In genomic region chr10:64463406-64463805, GRCh38 we compare ENCODE assay signal across 18 cellular contexts.
DNase-seq lines count a peak whose midpoint lies in the region; ATAC-seq and TF ChIP-seq lines count a peak whose summit lies in the region.
"Had no signal": no experiment of that assay in that cellular context is flagged by ENCODE, and none has a peak within 500 bp of the region (broad histone marks: within the 10 kb centered on the region; RNA-seq: fewer than 3 reads in every experiment).

No MANE protein-coding gene starts in this region.

- intact Hi-C loops in MCF 10A (cut with micrococcal nuclease) (no loop called here), breast epithelium (cut with DNase I; ENCODE audit: low total_unique reads) (no loop called here), vagina (cut with DNase I) (no loop called here)

- CTCF ChIA-PET in MCF 10A (lab: Yijun Ruan, JAX): no interaction called here

- H3K36me3 ChIP-seq in breast epithelium (no peaks in the 10 kb centered on the region), vagina (no peaks in the 10 kb centered on the region)
- H3K36me3 ChIP-seq: BLaER1, HAP-1 had no signal

- no peaks in the 10 kb centered on the region for H3K36me3 Mint-ChIP-seq in MCF 10A (ENCODE audit: insufficient read depth, unreplicated experiment)
- H3K36me3 Mint-ChIP-seq: CD14-positive monocyte; CD4-positive, alpha-beta memory T cell had no signal

- no peak for ATAC-seq in HG02884 (IDR thresholded peaks at IDR 0.05; ENCODE audit: unreplicated experiment)
- no peak for ATAC-seq in HG03439 (IDR thresholded peaks at IDR 0.05; ENCODE audit: unreplicated experiment)
- ATAC-seq: A549 had no signal

- TF ChIP-seq POLR2A in breast epithelium (IDR thresholded peaks at IDR 0.05) (no peak), vagina (IDR thresholded peaks at IDR 0.05) (no peak)

- peak overlapping the region; percentile 20 for H3K4me3 Mint-ChIP-seq in MCF 10A (ENCODE audit: unreplicated experiment)
- H3K4me3 Mint-ChIP-seq: CD14-positive monocyte; CD4-positive, alpha-beta memory T cell had no signal

- DNase-seq in MCF 10A (ENCODE audit: unreplicated experiment): peak; percentile 55
- no peak for DNase-seq in breast epithelium (ENCODE audit: low spot score in 2 of 2)
- peak; percentile 6 for DNase-seq in epithelial cell of proximal tubule (ENCODE audit: low read depth)
- DNase-seq in renal cortical epithelial cell (ENCODE audit: low read depth): peak; percentile 51
- DNase-seq in vagina (ENCODE audit: extremely low spot score in 2 of 2): no peak
- DNase-seq: CD4-positive, alpha-beta memory T cell; DMS153; DMS79; GDM1; GM23248 had no signal

- no peaks in the 10 kb centered on the region for H3K4me1 ChIP-seq in breast epithelium
- no peaks in the 10 kb centered on the region for H3K4me1 ChIP-seq in vagina
- H3K4me1 ChIP-seq: A549, BLaER1, HAP-1 had no signal

- H3K9me3 Mint-ChIP-seq in MCF 10A (ENCODE audit: unreplicated experiment): peaks cover 7% of the 10 kb centered on the region

- POLR2A ChIA-PET in MCF 10A (lab: Yijun Ruan, JAX): no interaction called here

- no peak overlapping the region for H3K27ac ChIP-seq in breast epithelium
- H3K27ac ChIP-seq in vagina: no peak overlapping the region
- H3K27ac ChIP-seq: 22Rv1, A549, BLaER1, GM23248, HL-60 had no signal

- no peaks in the 10 kb centered on the region for H3K27me3 ChIP-seq in breast epithelium
- no peaks in the 10 kb centered on the region for H3K27me3 ChIP-seq in vagina
- H3K27me3 ChIP-seq: BLaER1 had no signal

- H3K4me3 ChIP-seq in breast epithelium (no peak overlapping the region), epithelial cell of proximal tubule (ENCODE audit: low read depth, low read length) (no peak overlapping the region), vagina (no peak overlapping the region)
- H3K4me3 ChIP-seq: A549, BLaER1, GM23248, HAP-1 had no signal

- TF ChIP-seq CTCF in MCF 10A (IDR thresholded peaks at IDR 0.05; ENCODE audit: unreplicated experiment): no peak
- no peak for TF ChIP-seq CTCF in breast epithelium (IDR thresholded peaks at IDR 0.05)
- no peak for TF ChIP-seq CTCF in epithelial cell of proximal tubule (conservative IDR thresholded peaks at IDR 0.05; ENCODE audit: low read depth, low read length)
- no peak for TF ChIP-seq CTCF in vagina (IDR thresholded peaks at IDR 0.05)

- peaks cover 14% of the 10 kb centered on the region for H3K4me1 Mint-ChIP-seq in MCF 10A (ENCODE audit: insufficient read depth, unreplicated experiment)
- H3K4me1 Mint-ChIP-seq: CD14-positive monocyte; CD4-positive, alpha-beta memory T cell had no signal

- H3K9me3 ChIP-seq in breast epithelium (peaks cover 0 to 13% of the 10 kb centered on the region in 2 donors), vagina (no peaks in the 10 kb centered on the region)
- H3K9me3 ChIP-seq: A549, HAP-1 had no signal

- BruUV-seq in MCF 10A (replicated peaks; lab: Mats Ljungman, UMichigan): no TSS peak

- H3K27me3 Mint-ChIP-seq in MCF 10A (ENCODE audit: insufficient read depth, unreplicated experiment): no peaks in the 10 kb centered on the region
- H3K27me3 Mint-ChIP-seq: CD4-positive, alpha-beta memory T cell had no signal

- peak overlapping the region; percentile 96 for H3K27ac Mint-ChIP-seq in MCF 10A (ENCODE audit: low read depth, unreplicated experiment)
- H3K27ac Mint-ChIP-seq: CD14-positive monocyte; CD4-positive, alpha-beta memory T cell had no signal

Comparison
In these comparisons a context has a peak if more than half of its experiments do, and no peak if none do; other contexts are left out.
1. DNase-seq: peak in MCF 10A (single experiment), epithelial cell of proximal tubule (single experiment) and renal cortical epithelial cell (single experiment); none in breast epithelium (0 of 2) and vagina (0 of 2).